Comparison of ENCODE assay signal across 8 cellular contexts in genomic region chr5:157290156-157290980, GRCh38. TPM values are rescaled to one million over a fixed set of nuclear protein-coding genes. Genes with fewer than 3 reads are reported as not detected.
DNase-seq lines count a peak whose midpoint lies in the region; ATAC-seq and TF ChIP-seq lines count a peak whose summit lies in the region.

No MANE protein-coding gene starts in this region.

- H2AFZ ChIP-seq in GM23248: no peak overlapping the region
- no peak overlapping the region for H2AFZ ChIP-seq in PC-9

- H3K9ac ChIP-seq in GM23248 (0 out of 2 replicates have a peak overlapping the region, but pooled peaks have one; percentile 9), liver (ENCODE audit: low read depth in 1 of 2, low read length in 2 of 2) (no peak overlapping the region)

- peak overlapping the region; percentile 29 for H3K27ac ChIP-seq in CD4-positive, alpha-beta T cell (ENCODE audit: low read depth, low read length)
- H3K27ac ChIP-seq in GM23248 (peak overlapping the region; percentile 69), liver (ENCODE audit: low read depth in 1 of 2, low read length in 2 of 2) (peak overlapping the region; percentile 5 to 47), PC-9 (no peak overlapping the region)

- H3K4me2 ChIP-seq in GM23248 (ENCODE audit: unreplicated experiment): peak overlapping the region; percentile 39
- H3K4me2 ChIP-seq in PC-9: no peak overlapping the region

- WGBS in GM23248 (ENCODE audit: low coverage in 1 of 2, low lambda C conversion rate in 2 of 2, missing lambda C conversion rate in 2 of 2), 2 experiments: 32 to 33% methylated on average over 6 of the region's 6 CpGs
- 82% methylated on average over 6 of the region's 6 CpGs for WGBS in liver

- no peaks in the 10 kb centered on the region for H3K27me3 ChIP-seq in CD4-positive, alpha-beta T cell (ENCODE audit: control insufficient read depth, insufficient read depth, low read length)
- no peaks in the 10 kb centered on the region for H3K27me3 ChIP-seq in GM23248 (replicated peaks; ENCODE audit: insufficient read depth)
- no peaks in the 10 kb centered on the region for H3K27me3 ChIP-seq in liver (ENCODE audit: control insufficient read depth in 4 of 4, insufficient read depth in 4 of 4, low read length in 3 of 4)
- peaks cover 32% of the 10 kb centered on the region for H3K27me3 ChIP-seq in PC-9 (ENCODE audit: insufficient read depth, low read depth)

- H3F3A ChIP-seq in GM23248 (ENCODE audit: insufficient read depth) (peaks cover 19% of the 10 kb centered on the region), PC-9 (ENCODE audit: insufficient read depth, low read depth) (no peaks in the 10 kb centered on the region)

- H3K4me1 ChIP-seq in GM23248 (ENCODE audit: insufficient read depth) (peaks cover 30% of the 10 kb centered on the region), liver (ENCODE audit: control insufficient read depth in 4 of 4, insufficient read depth in 4 of 4, low read length in 3 of 4) (peaks cover 7 to 48% (median 36%) of the 10 kb centered on the region in 4 donors), PC-9 (replicated peaks; ENCODE audit: insufficient read depth) (no peaks in the 10 kb centered on the region)

- no peak for DNase-seq in CD4-positive, alpha-beta T cell
- DNase-seq in GM23248 (peak; percentile 82), PC-9 (no peak), NCI-H524 (lab: John Stamatoyannopoulos, UW) (no peak)
- DNase-seq in activated naive CD8-positive, alpha-beta T cell treated with anti-CD3 and anti-CD28 coated beads for 36 hours: no peak

- H3K4me1 Mint-ChIP-seq in CD4-positive, alpha-beta T cell (ENCODE audit: low read depth): peaks cover 74% of the 10 kb centered on the region
- H3K4me1 Mint-ChIP-seq in activated naive CD8-positive, alpha-beta T cell treated with anti-CD3 and anti-CD28 coated beads for 36 hours: peaks cover 69% of the 10 kb centered on the region

- H3K36me3 ChIP-seq in GM23248 (ENCODE audit: low read depth) (no peaks in the 10 kb centered on the region), liver (ENCODE audit: control insufficient read depth in 4 of 4, insufficient read depth in 3 of 4, low read depth in 1 of 4, low read length in 3 of 4) (no peaks in the 10 kb centered on the region), PC-9 (ENCODE audit: low read depth) (no peaks in the 10 kb centered on the region)

- ATAC-seq in CD4-positive, alpha-beta T cell (ENCODE audit: poor library complexity): no peak
- ATAC-seq in GM21515 (IDR thresholded peaks at IDR 0.05; ENCODE audit: unreplicated experiment) (no peak), HG03439 (IDR thresholded peaks at IDR 0.05; ENCODE audit: unreplicated experiment) (no peak)

- H4K20me1 ChIP-seq in GM23248 (ENCODE audit: insufficient read depth) (no peaks in the 10 kb centered on the region), PC-9 (ENCODE audit: insufficient read depth) (no peaks in the 10 kb centered on the region)

- H3K4me3 ChIP-seq in GM23248: no peak overlapping the region
- no peak overlapping the region for H3K4me3 ChIP-seq in liver (ENCODE audit: low read depth in 1 of 3, low read length in 3 of 3)
- H3K4me3 ChIP-seq in PC-9: no peak overlapping the region

- no peaks in the 10 kb centered on the region for H3K9me3 Mint-ChIP-seq in CD4-positive, alpha-beta T cell
- H3K9me3 Mint-ChIP-seq in activated naive CD8-positive, alpha-beta T cell treated with anti-CD3 and anti-CD28 coated beads for 36 hours: no peaks in the 10 kb centered on the region

- POLR2A ChIA-PET in CD4-positive, alpha-beta T cell (lab: Charles Lee): interaction anchor here (1.0 to 6.4 kb wide), 3 partner anchors 14 to 100 kb away, joined by 3 to 48 read pairs (median 9); no protein-coding TSS in a partner anchor
- POLR2A ChIA-PET in PC-9 (lab: Charles Lee; ENCODE audit: unreplicated experiment): no interaction called here

- H3K4me3 Mint-ChIP-seq in CD4-positive, alpha-beta T cell: no peak overlapping the region
- no peak overlapping the region for H3K4me3 Mint-ChIP-seq in activated naive CD8-positive, alpha-beta T cell treated with anti-CD3 and anti-CD28 coated beads for 36 hours

- no peaks in the 10 kb centered on the region for H3K9me2 ChIP-seq in GM23248 (ENCODE audit: insufficient read depth)
- no peaks in the 10 kb centered on the region for H3K9me2 ChIP-seq in PC-9 (ENCODE audit: insufficient read depth)

- CTCF ChIA-PET in CD4-positive, alpha-beta T cell (lab: Charles Lee): interaction anchor here (2.4 kb wide), 1 partner anchor 16 kb away, joined by 8 read pairs; no protein-coding TSS in a partner anchor
- CTCF ChIA-PET in PC-9 (lab: Charles Lee): no interaction called here

- no TSS peak for BruUV-seq in PC-9 (replicated peaks; lab: Mats Ljungman, UMichigan)

- peak overlapping the region; percentile 87 for H3K27ac Mint-ChIP-seq in CD4-positive, alpha-beta T cell
- peak overlapping the region; percentile 88 for H3K27ac Mint-ChIP-seq in activated naive CD8-positive, alpha-beta T cell treated with anti-CD3 and anti-CD28 coated beads for 36 hours

- H3K79me2 ChIP-seq in GM23248 (ENCODE audit: insufficient read depth): no peaks in the 10 kb centered on the region
- no peaks in the 10 kb centered on the region for H3K79me2 ChIP-seq in PC-9 (ENCODE audit: low read depth)

- intact Hi-C loops in CD4-positive, alpha-beta T cell (cut with DNase I, micrococcal nuclease): no loop called here
- intact Hi-C loops in PC-9 (cut with micrococcal nuclease; ENCODE audit: unreplicated experiment): loop anchor here (5.0 kb wide), 1 partner anchor 848 kb away; no protein-coding TSS in a partner anchor

- peaks cover 95% of the 10 kb centered on the region for H3K36me3 Mint-ChIP-seq in CD4-positive, alpha-beta T cell (ENCODE audit: low read depth)
- H3K36me3 Mint-ChIP-seq in activated naive CD8-positive, alpha-beta T cell treated with anti-CD3 and anti-CD28 coated beads for 36 hours: peaks cover 75% of the 10 kb centered on the region

- TF ChIP-seq CTCF in CD4-positive, alpha-beta T cell (IDR thresholded peaks at IDR 0.05): no peak
- no peak for TF ChIP-seq CTCF in liver (IDR thresholded peaks at IDR 0.05; ENCODE audit: low read depth, low read length, missing input control)
- TF ChIP-seq CTCF in PC-9 (conservative IDR thresholded peaks at IDR 0.05): no peak

- no peaks in the 10 kb centered on the region for H3K9me3 ChIP-seq in CD4-positive, alpha-beta T cell (ENCODE audit: control insufficient read depth, low read length)
- H3K9me3 ChIP-seq in GM23248 (ENCODE audit: low read depth) (no peaks in the 10 kb centered on the region), liver (ENCODE audit: control insufficient read depth in 4 of 4, low read length in 3 of 4) (no peaks in the 10 kb centered on the region), PC-9 (ENCODE audit: insufficient read depth, low read depth) (no peaks in the 10 kb centered on the region)

- no peaks in the 10 kb centered on the region for H3K27me3 Mint-ChIP-seq in CD4-positive, alpha-beta T cell
- no peaks in the 10 kb centered on the region for H3K27me3 Mint-ChIP-seq in activated naive CD8-positive, alpha-beta T cell treated with anti-CD3 and anti-CD28 coated beads for 36 hours

- TF ChIP-seq RAD21 in liver (IDR thresholded peaks at IDR 0.05): no peak

- in situ Hi-C loops in GM23248 (cut with MboI): no loop called here

TF ChIP-seq in liver, 16 proteins besides CTCF, POLR2A, EP300 and RAD21:
- TF ChIP-seq YY1 (IDR thresholded peaks at IDR 0.05) (no peak), HNF4G (IDR thresholded peaks at IDR 0.05) (no peak), NR2F2 (IDR thresholded peaks at IDR 0.05) (no peak)

RNA-seq across cellular contexts. Expression of gene CYFIP2, which starts 24.4 kb away (rescaled TPM):
- 100 to 1,000 TPM; 271 to 287 TPM for total RNA-seq in CD4-positive, alpha-beta T cell
- 1.8 and 5.9 TPM in 2 replicates for total RNA-seq in GM23248 (2014; rRNA removed; shearing (Covaris generic))
- polyA plus RNA-seq in GM23248 (2016; fragmentation: Nextera tagmentation; extraction: Ambion mirVana) (2.2 and 3.0 TPM in 2 replicates), liver (10 to 100 TPM; 22.3 to 38.9 TPM)
- total RNA-seq in activated naive CD8-positive, alpha-beta T cell treated with anti-CD3 and anti-CD28 coated beads for 36 hours: 100 to 1,000 TPM; 324 to 325 TPM
- total RNA-seq in liver (10 to 100 TPM; 12.6 to 34.1 TPM), PC-9 (2021) (not detected in 2 replicates)

Comparison
In these comparisons a context has a peak if more than half of its experiments do, and no peak if none do; other contexts are left out.
1. RNA of gene CYFIP2, which starts 24.4 kb away (total RNA-seq): 324 to 325 TPM in activated naive CD8-positive, alpha-beta T cell treated with anti-CD3 and anti-CD28 coated beads for 36 hours and 271 to 287 TPM in CD4-positive, alpha-beta T cell; 12.6 to 34.1 TPM in liver, 1.8 to 5.9 TPM in GM23248 and not detected in PC-9; every median in the first group is over 4 times any median in the second.